ENCODE assay signal across 1 cellular context in genomic region chr1:109158433-109158832, GRCh38.
TF ChIP-seq lines count a peak whose summit lies in the region.

No MANE protein-coding gene starts in this region.

TF ChIP-seq in K562, 482 proteins besides CTCF, POLR2A, EP300 and RAD21 (continued from another document):
- TF ChIP-seq ZBTB49 (CRISPR knock-in tag; IDR thresholded peaks at IDR 0.05; ENCODE audit: borderline replicate concordance) (no peak), ZNF175 (CRISPR knock-in tag; IDR thresholded peaks at IDR 0.05; ENCODE audit: low read depth) (no peak), RBBP5 (IDR thresholded peaks at IDR 0.05; ENCODE audit: borderline replicate concordance, insufficient read depth, low read length, poor library complexity, severe bottlenecking) (no peak), PHB2 (IDR thresholded peaks at IDR 0.05; ENCODE audit: low read depth) (no peak), CEBPG (CRISPR knock-in tag; IDR thresholded peaks at IDR 0.05) (no peak), CEBPG (tag; conservative IDR thresholded peaks at IDR 0.05 in 1 of 2, IDR thresholded peaks at IDR 0.05 in 1 of 2) (no peak), ZNF197 (CRISPR knock-in tag; IDR thresholded peaks at IDR 0.05; ENCODE audit: low read depth) (no peak), E2F1 (CRISPR knock-in tag; IDR thresholded peaks at IDR 0.05) (no peak), UBTF (IDR thresholded peaks at IDR 0.05; ENCODE audit: borderline replicate concordance in 1 of 2, low read depth in 2 of 2, low read length in 2 of 2) (no peak), CBX8 (IDR thresholded peaks at IDR 0.05; ENCODE audit: borderline replicate concordance, extremely low read depth, low read depth, low read length, poor library complexity, severe bottlenecking) (no peak), CHD7 (IDR thresholded peaks at IDR 0.05; ENCODE audit: low read depth, low read length) (no peak)
